Comparison of ENCODE assay signal across 22 cellular contexts in the genomic region with DNA sequence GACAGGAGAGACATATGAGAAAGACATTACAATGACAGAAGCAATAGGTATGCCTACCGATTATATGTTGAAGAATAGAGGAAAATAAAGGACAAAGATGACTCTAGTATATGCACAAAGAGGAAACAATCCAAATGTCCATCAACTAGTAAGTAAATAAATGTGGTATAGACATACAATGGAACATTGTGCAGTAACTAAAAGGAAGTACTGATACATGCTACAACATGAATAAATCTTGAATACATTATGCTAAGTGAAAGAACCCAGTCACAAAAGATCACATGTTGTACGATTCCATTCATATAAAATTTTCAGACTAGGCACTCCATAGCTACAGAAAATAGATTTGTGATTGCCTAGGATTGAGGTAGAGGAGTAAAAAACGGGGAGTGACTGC.
"Had no signal": no experiment of that assay in that cellular context is flagged by ENCODE, and none has a peak within 500 bp of the region (broad histone marks: within the 10 kb centered on the region; RNA-seq: fewer than 3 reads in every experiment).

No MANE protein-coding gene starts in this region.

- H3K27me3 ChIP-seq: body of pancreas, esophagus muscularis mucosa, pancreas, sigmoid colon, testis, upper lobe of left lung had no signal

- H3K4me3 ChIP-seq: body of pancreas, coronary artery, esophagus muscularis mucosa, pancreas, sigmoid colon, testis, upper lobe of left lung had no signal

- H3K9me3 ChIP-seq: body of pancreas, esophagus muscularis mucosa, pancreas, sigmoid colon, testis, upper lobe of left lung had no signal

- H3K4me3 Mint-ChIP-seq: activated CD4-positive, alpha-beta memory T cell treated with anti-CD3 and anti-CD28 coated beads, Interleukin-2, amount 10 ng/mL, durations not matched to agents 7 days and 5 days; activated CD8-positive, alpha-beta memory T cell treated with anti-CD3 and anti-CD28 coated beads, Interleukin-2, amount 10 ng/mL, durations not matched to agents 7 days and 5 days; activated naive CD8-positive, alpha-beta T cell treated with anti-CD3 and anti-CD28 coated beads for 36 hours; activated T-helper 17 cell treated with anti-CD3 and anti-CD28 coated beads, Interleukin-2, amount 50 U/mL, for 72 hours; central memory CD8-positive, alpha-beta T cell; naive thymus-derived CD4-positive, alpha-beta T cell; stimulated activated memory B cell treated with anti-CD40 and anti-IgM and Interleukin-4, amounts not matched to agents 10 μg/mL and 1 μg/mL and 100 μg/mL, for 72 hours had no signal

- H3K27ac Mint-ChIP-seq: activated CD4-positive, alpha-beta memory T cell treated with anti-CD3 and anti-CD28 coated beads, Interleukin-2, amount 10 ng/mL, durations not matched to agents 7 days and 5 days; activated CD8-positive, alpha-beta memory T cell treated with anti-CD3 and anti-CD28 coated beads, Interleukin-2, amount 10 ng/mL, durations not matched to agents 7 days and 5 days; activated naive CD8-positive, alpha-beta T cell treated with anti-CD3 and anti-CD28 coated beads for 36 hours; activated T-helper 17 cell treated with anti-CD3 and anti-CD28 coated beads, Interleukin-2, amount 50 U/mL, for 72 hours; naive thymus-derived CD4-positive, alpha-beta T cell; stimulated activated memory B cell treated with anti-CD40 and anti-IgM and Interleukin-4, amounts not matched to agents 10 μg/mL and 1 μg/mL and 100 μg/mL, for 72 hours had no signal

- H3K27ac ChIP-seq: body of pancreas, coronary artery, esophagus muscularis mucosa, pancreas, sigmoid colon, testis, upper lobe of left lung had no signal

- H3K9me3 Mint-ChIP-seq: activated T-helper 17 cell treated with anti-CD3 and anti-CD28 coated beads, Interleukin-2, amount 50 U/mL, for 72 hours; central memory CD8-positive, alpha-beta T cell had no signal

- DNase-seq: activated CD4-positive, alpha-beta memory T cell treated with anti-CD3 and anti-CD28 coated beads, Interleukin-2, amount 10 ng/mL, durations not matched to agents 7 days and 5 days; activated CD4-positive, alpha-beta T cell treated with anti-CD3 and anti-CD28 coated beads for 48 hours; activated CD4-positive, CD25-positive, alpha-beta regulatory T cell; activated CD8-positive, alpha-beta memory T cell treated with anti-CD3 and anti-CD28 coated beads, Interleukin-2, amount 10 ng/mL, durations not matched to agents 7 days and 5 days; activated naive CD4-positive, alpha-beta T cell; activated naive CD8-positive, alpha-beta T cell treated with anti-CD3 and anti-CD28 coated beads for 36 hours; amygdala; body of pancreas; left cardiac atrium; naive thymus-derived CD4-positive, alpha-beta T cell; pancreas; sigmoid colon; stimulated activated CD4-positive, alpha-beta T cell treated with anti-CD3 and anti-CD28 coated beads, Interleukin-4, amount 100 ng/mL, for 4 hours; T1000; testis; upper lobe of left lung had no signal

- H3K36me3 ChIP-seq: esophagus muscularis mucosa, pancreas, sigmoid colon, upper lobe of left lung had no signal

- H3K36me3 Mint-ChIP-seq: activated naive CD8-positive, alpha-beta T cell treated with anti-CD3 and anti-CD28 coated beads for 36 hours; stimulated activated memory B cell treated with anti-CD40 and anti-IgM and Interleukin-4, amounts not matched to agents 10 μg/mL and 1 μg/mL and 100 μg/mL, for 72 hours had no signal

- H3K4me1 Mint-ChIP-seq: central memory CD8-positive, alpha-beta T cell; stimulated activated memory B cell treated with anti-CD40 and anti-IgM and Interleukin-4, amounts not matched to agents 10 μg/mL and 1 μg/mL and 100 μg/mL, for 72 hours had no signal

- FAIRE-seq: endometrium, pancreas had no signal

- ATAC-seq: activated CD8-positive, alpha-beta memory T cell treated with anti-CD3 and anti-CD28 coated beads, Interleukin-2, amount 10 ng/mL, durations not matched to agents 7 days and 5 days; activated T-helper 17 cell treated with anti-CD3 and anti-CD28 coated beads, Interleukin-2, amount 50 U/mL, for 72 hours; body of pancreas; left cardiac atrium; naive thymus-derived CD4-positive, alpha-beta T cell; pancreas; stimulated activated memory B cell treated with anti-CD40 and anti-IgM and Interleukin-4, amounts not matched to agents 10 μg/mL and 1 μg/mL and 100 μg/mL, for 72 hours had no signal
